In the genomic region with DNA sequence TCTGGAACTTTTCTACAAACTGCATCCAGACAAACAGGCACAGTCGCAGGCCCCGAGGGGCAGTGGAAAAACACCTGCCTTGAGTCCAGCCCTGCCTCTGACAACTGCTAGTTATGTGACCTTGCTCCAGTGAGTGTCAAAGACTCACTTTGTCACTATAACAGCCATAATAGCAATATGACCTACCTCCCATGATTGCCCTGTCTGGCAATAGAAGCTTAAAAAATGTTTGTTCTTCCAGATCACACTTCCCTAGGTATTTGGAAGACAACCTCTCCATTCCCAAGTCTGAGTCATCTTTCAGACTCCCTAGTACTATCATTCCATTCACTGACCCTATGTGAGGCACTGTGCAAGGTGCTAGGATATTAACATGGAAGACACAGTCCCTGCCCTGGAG, we compare ENCODE assay signal across 16 cellular contexts.
A peak's percentile ranks its signal among the peaks of the same experiment; 100 is the strongest.
DNase-seq lines count a peak whose midpoint lies in the region; ATAC-seq and TF ChIP-seq lines count a peak whose summit lies in the region.
"Had no signal": no experiment of that assay in that cellular context is flagged by ENCODE, and none has a peak within 500 bp of the region (broad histone marks: within the 10 kb centered on the region; RNA-seq: fewer than 3 reads in every experiment).

No MANE protein-coding gene starts in this region.

- H3K9me3 Mint-ChIP-seq in osteocyte (ENCODE audit: unreplicated experiment): no peaks in the 10 kb centered on the region
- no peaks in the 10 kb centered on the region for H3K9me3 Mint-ChIP-seq in activated T-helper 2 cell treated with anti-CD3 and anti-CD28 coated beads, Interferon-gamma antibody, Interleukin-2, Interleukin-4, amounts not matched to agents 10 μg/mL and 5 μg/mL and 100 μg/mL, durations not matched to agents 14 hours and 24 hours and 36 hours
- H3K9me3 Mint-ChIP-seq: IgD-negative memory B cell had no signal

- H2AFZ ChIP-seq in mammary epithelial cell (ENCODE audit: low read depth, low read length): no peak overlapping the region

- TF ChIP-seq POLR2A in breast epithelium (IDR thresholded peaks at IDR 0.05): no peak

- no peak overlapping the region for H3K4me2 ChIP-seq in mammary epithelial cell (ENCODE audit: insufficient read depth, low read depth, low read length)

- H3K4me1 ChIP-seq in breast epithelium (peaks cover 9 to 11% of the 10 kb centered on the region in 2 donors), mammary epithelial cell (ENCODE audit: insufficient read depth, low read length) (peaks cover 12% of the 10 kb centered on the region), cardiac muscle cell (ENCODE audit: low read depth) (no peaks in the 10 kb centered on the region)

- no peak overlapping the region for H3K9ac ChIP-seq in mammary epithelial cell (ENCODE audit: insufficient read depth, low read length)

- dilution Hi-C loops in mammary epithelial cell (cut with HindIII; ENCODE audit: low sequenced_read_pairs): no loop called here

- H3K4me1 Mint-ChIP-seq in osteocyte (ENCODE audit: unreplicated experiment): peaks cover 34% of the 10 kb centered on the region
- H3K4me1 Mint-ChIP-seq in activated T-helper 2 cell treated with anti-CD3 and anti-CD28 coated beads, Interferon-gamma antibody, Interleukin-2, Interleukin-4, amounts not matched to agents 10 μg/mL and 5 μg/mL and 100 μg/mL, durations not matched to agents 14 hours and 24 hours and 36 hours (ENCODE audit: low read depth): no peaks in the 10 kb centered on the region
- H3K4me1 Mint-ChIP-seq: IgD-negative memory B cell had no signal

- ATAC-seq in HG02885 (IDR thresholded peaks at IDR 0.05; ENCODE audit: poor library complexity, unreplicated experiment): no peak
- ATAC-seq: stimulated activated naive CD8-positive, alpha-beta T cell treated with anti-CD3 and anti-CD28 coated beads, Interleukin-15, Interleukin-2, amounts not matched to agents 100 U/mL and 50 U/mL, for 24 hours had no signal

- no TSS peak for BruUV-seq in mammary epithelial cell (replicated peaks; lab: Mats Ljungman, UMichigan)

- DNase-seq in breast epithelium (ENCODE audit: low spot score in 2 of 2) (no peak), mammary epithelial cell (no peak), cardiac muscle cell (ENCODE audit: low read depth in 1 of 2, low spot score in 1 of 2) (no peak), osteocyte (ENCODE audit: extremely low spot score, unreplicated experiment) (no peak), activated T-cell treated with anti-CD3 and anti-CD28 coated beads for 4 hours (no peak), NCI-H2081 treated with DMSO at 0.1 percent for 48 hours (lab: John Stamatoyannopoulos, UW) (no peak)
- no peak for DNase-seq in activated T-helper 2 cell treated with anti-CD3 and anti-CD28 coated beads, Interferon-gamma antibody, Interleukin-2, Interleukin-4, amounts not matched to agents 10 μg/mL and 5 μg/mL and 100 μg/mL, durations not matched to agents 14 hours and 24 hours and 36 hours (ENCODE audit: low spot score)
- DNase-seq: cerebellar nuclear complex; left cardiac atrium; NCI-H187 treated with DMSO at 0.1 percent for 48 hours; ovary; stimulated activated naive CD8-positive, alpha-beta T cell treated with anti-CD3 and anti-CD28 coated beads, Interleukin-15, Interleukin-2, amounts not matched to agents 100 U/mL and 50 U/mL, for 24 hours; SW 1271 had no signal

- CTCF ChIA-PET in mammary epithelial cell (lab: Charles Lee; ENCODE audit: low non-redundant PET): interaction anchor here (0.6 kb wide), 2 partner anchors 15 to 79 kb away, joined by 4 to 6 read pairs; no protein-coding TSS in a partner anchor

- H3K36me3 Mint-ChIP-seq in osteocyte (ENCODE audit: unreplicated experiment): no peaks in the 10 kb centered on the region
- H3K36me3 Mint-ChIP-seq in activated T-helper 2 cell treated with anti-CD3 and anti-CD28 coated beads, Interferon-gamma antibody, Interleukin-2, Interleukin-4, amounts not matched to agents 10 μg/mL and 5 μg/mL and 100 μg/mL, durations not matched to agents 14 hours and 24 hours and 36 hours (ENCODE audit: low read depth): no peaks in the 10 kb centered on the region
- H3K36me3 Mint-ChIP-seq: IgD-negative memory B cell had no signal

- in situ Hi-C loops in mammary epithelial cell (cut with MboI; ENCODE audit: low sequenced_read_pairs in 2 of 2): no loop called here

- H3K27me3 ChIP-seq in breast epithelium (no peaks in the 10 kb centered on the region), mammary epithelial cell (ENCODE audit: insufficient read depth, low read length) (no peaks in the 10 kb centered on the region), cardiac muscle cell (no peaks in the 10 kb centered on the region)
- H3K27me3 ChIP-seq: ovary had no signal

- H3K4me3 ChIP-seq in breast epithelium (no peak overlapping the region), mammary epithelial cell (replicated peaks in 1 of 3; ENCODE audit: insufficient read depth in 1 of 3, low read depth in 2 of 3, low read length in 3 of 3) (no peak overlapping the region), cardiac muscle cell (no peak overlapping the region)
- H3K4me3 ChIP-seq: ovary had no signal

- H3K36me3 ChIP-seq in breast epithelium (no peaks in the 10 kb centered on the region), mammary epithelial cell (ENCODE audit: insufficient read depth, low read length) (no peaks in the 10 kb centered on the region), cardiac muscle cell (no peaks in the 10 kb centered on the region)
- H3K36me3 ChIP-seq: ovary had no signal

- no peaks in the 10 kb centered on the region for H3K27me3 Mint-ChIP-seq in osteocyte (ENCODE audit: unreplicated experiment)
- H3K27me3 Mint-ChIP-seq in activated T-helper 2 cell treated with anti-CD3 and anti-CD28 coated beads, Interferon-gamma antibody, Interleukin-2, Interleukin-4, amounts not matched to agents 10 μg/mL and 5 μg/mL and 100 μg/mL, durations not matched to agents 14 hours and 24 hours and 36 hours (ENCODE audit: low read depth): peaks cover 7% of the 10 kb centered on the region
- H3K27me3 Mint-ChIP-seq: IgD-negative memory B cell had no signal

- peaks cover 3 to 11% of the 10 kb centered on the region in 2 donors for H3K9me3 ChIP-seq in breast epithelium
- H3K9me3 ChIP-seq in mammary epithelial cell (replicated peaks; ENCODE audit: insufficient read depth, low read length): no peaks in the 10 kb centered on the region
- no peaks in the 10 kb centered on the region for H3K9me3 ChIP-seq in cardiac muscle cell (ENCODE audit: low read depth)
- H3K9me3 ChIP-seq: ovary had no signal

- H3K27ac Mint-ChIP-seq in osteocyte (ENCODE audit: unreplicated experiment): peak overlapping the region; percentile 40
- no peak overlapping the region for H3K27ac Mint-ChIP-seq in activated T-helper 2 cell treated with anti-CD3 and anti-CD28 coated beads, Interferon-gamma antibody, Interleukin-2, Interleukin-4, amounts not matched to agents 10 μg/mL and 5 μg/mL and 100 μg/mL, durations not matched to agents 14 hours and 24 hours and 36 hours
- H3K27ac Mint-ChIP-seq: IgD-negative memory B cell had no signal

- intact Hi-C loops in breast epithelium (cut with DNase I; ENCODE audit: low total_unique reads): no loop called here
- intact Hi-C loops in mammary epithelial cell (cut with micrococcal nuclease): no loop called here
- intact Hi-C loops in activated T-helper 2 cell treated with anti-CD3 and anti-CD28 coated beads, Interferon-gamma antibody, Interleukin-2, Interleukin-4, amounts not matched to agents 10 μg/mL and 5 μg/mL and 100 μg/mL, durations not matched to agents 14 hours and 24 hours and 36 hours (cut with micrococcal nuclease): no loop called here

- H4K20me1 ChIP-seq in mammary epithelial cell (ENCODE audit: insufficient read depth, low read length): no peaks in the 10 kb centered on the region

- H3K4me3 Mint-ChIP-seq in osteocyte (ENCODE audit: unreplicated experiment): no peak overlapping the region
- no peak overlapping the region for H3K4me3 Mint-ChIP-seq in activated T-helper 2 cell treated with anti-CD3 and anti-CD28 coated beads, Interferon-gamma antibody, Interleukin-2, Interleukin-4, amounts not matched to agents 10 μg/mL and 5 μg/mL and 100 μg/mL, durations not matched to agents 14 hours and 24 hours and 36 hours (ENCODE audit: low read depth)
- H3K4me3 Mint-ChIP-seq: IgD-negative memory B cell had no signal

- peaks cover 94% of the 10 kb centered on the region for H3K79me2 ChIP-seq in mammary epithelial cell (ENCODE audit: insufficient read depth, low read length)

- H3K27ac ChIP-seq in breast epithelium (peak overlapping the region; percentile 3 to 66), mammary epithelial cell (ENCODE audit: insufficient read depth, low read depth, low read length) (no peak overlapping the region), cardiac muscle cell (peak overlapping the region; percentile 32)
- H3K27ac ChIP-seq: 22Rv1, ovary had no signal

- WGBS in mammary epithelial cell (ENCODE audit: low coverage, missing lambda C conversion rate): 94% methylated on average over 2 of the region's 2 CpGs

- TF ChIP-seq CTCF in breast epithelium (IDR thresholded peaks at IDR 0.05) (no peak), mammary epithelial cell (conservative IDR thresholded peaks at IDR 0.05 in 1 of 2, IDR thresholded peaks at IDR 0.05 in 1 of 2; ENCODE audit: extremely low read depth in 1 of 2, insufficient read depth in 1 of 2, low read depth in 1 of 2, low read length in 2 of 2) (no peak), cardiac muscle cell (IDR thresholded peaks at IDR 0.05; ENCODE audit: low read depth, low read length) (no peak), osteocyte (IDR thresholded peaks at IDR 0.05) (no peak)
